In the genomic region with DNA sequence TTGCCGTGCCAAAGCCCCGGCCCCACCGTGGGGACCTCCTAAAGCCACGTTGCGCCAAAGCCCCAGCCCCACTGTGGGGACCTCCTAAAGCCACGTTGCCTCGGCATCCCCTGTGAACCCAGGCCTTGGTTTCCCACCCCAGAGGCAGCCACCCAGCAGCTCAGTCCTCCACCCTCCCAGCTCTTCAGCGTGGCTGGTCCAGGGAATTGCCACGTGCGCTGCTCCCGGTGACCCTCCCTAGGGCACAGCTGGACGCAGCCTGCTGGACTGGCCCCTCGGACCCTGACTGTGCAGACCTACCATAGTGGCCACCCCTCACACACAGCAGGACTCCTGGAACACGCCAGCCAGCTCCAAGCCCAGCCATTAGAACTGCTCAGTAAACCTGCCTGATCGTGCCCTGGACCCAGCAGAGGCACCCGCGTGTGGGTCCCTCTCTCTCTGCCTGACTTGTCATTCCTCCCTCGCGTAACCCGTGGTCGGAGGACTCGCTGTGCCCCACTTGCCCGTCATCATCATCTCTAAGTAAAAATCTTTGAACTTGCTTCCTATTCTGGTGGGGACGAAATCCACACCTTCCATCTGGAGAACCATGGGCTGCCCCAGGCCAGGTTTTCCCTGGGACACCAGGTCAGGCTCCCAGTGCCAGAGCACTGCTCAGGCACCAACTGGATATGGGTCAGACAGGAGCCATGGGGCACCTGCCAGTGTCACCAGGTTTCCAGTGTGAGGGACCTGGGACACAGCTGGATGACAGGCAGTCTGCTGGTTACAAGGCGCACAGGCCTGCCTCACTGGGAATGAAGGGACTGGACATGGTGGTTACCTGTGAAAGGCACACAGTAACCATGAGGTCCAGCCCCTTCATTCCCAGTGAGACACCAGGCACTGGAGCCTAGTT, we compare ENCODE assay signal across 20 cellular contexts. TPM values are rescaled to one million over a fixed set of nuclear protein-coding genes. Genes with fewer than 3 reads are reported as not detected.
DNase-seq lines count a peak whose midpoint lies in the region; ATAC-seq and TF ChIP-seq lines count a peak whose summit lies in the region.
"Had no signal": no experiment of that assay in that cellular context is flagged by ENCODE, and none has a peak within 500 bp of the region (broad histone marks: within the 10 kb centered on the region; RNA-seq: fewer than 3 reads in every experiment).

No MANE protein-coding gene starts in this region.

- TF ChIP-seq EP300 in stomach (IDR thresholded peaks at IDR 0.05): no peak

- H3K4me1 Mint-ChIP-seq in activated CD8-positive, alpha-beta memory T cell treated with anti-CD3 and anti-CD28 coated beads, Interleukin-2, amount 10 ng/mL, durations not matched to agents 7 days and 5 days: peaks cover 45% of the 10 kb centered on the region
- peaks cover 13% of the 10 kb centered on the region for H3K4me1 Mint-ChIP-seq in chondrocyte (ENCODE audit: low read depth)

- peak; percentile 40 for DNase-seq in activated CD8-positive, alpha-beta memory T cell treated with anti-CD3 and anti-CD28 coated beads, Interleukin-2, amount 10 ng/mL, durations not matched to agents 7 days and 5 days
- DNase-seq in activated CD8-positive, alpha-beta memory T cell treated with anti-CD3 and anti-CD28 coated beads for 24 hours: no peak
- DNase-seq in chondrocyte (ENCODE audit: low spot score): peak; percentile 72
- DNase-seq in stomach: no peak
- DNase-seq in NCI-H1105 (lab: John Stamatoyannopoulos, UW): no peak
- DNase-seq: ACHN; activated CD4-positive, alpha-beta T cell treated with anti-CD3 and anti-CD28 coated beads for 1 hour; activated naive CD8-positive, alpha-beta T cell treated with anti-CD3 and anti-CD28 coated beads, Interleukin-2, amount 10 ng/mL, durations not matched to agents 7 days and 5 days; effector memory CD4-positive, alpha-beta T cell; hippocampal formation; left ventricle myocardium superior; NCI-H1417; NCI-H510A treated with DMSO at 0.1 percent for 48 hours; uterus had no signal

- H3K4me1 ChIP-seq in BLaER1 (peaks cover 94% of the 10 kb centered on the region), OCI-LY3 (ENCODE audit: low read length) (peaks cover 30% of the 10 kb centered on the region), stomach (peaks cover 7 to 16% (median 10%) of the 10 kb centered on the region in 4 donors)

- peak overlapping the region; percentile 77 for H3K27ac Mint-ChIP-seq in activated CD8-positive, alpha-beta memory T cell treated with anti-CD3 and anti-CD28 coated beads, Interleukin-2, amount 10 ng/mL, durations not matched to agents 7 days and 5 days
- no peak overlapping the region for H3K27ac Mint-ChIP-seq in chondrocyte (ENCODE audit: unreplicated experiment)
- H3K27ac Mint-ChIP-seq: activated naive CD8-positive, alpha-beta T cell treated with anti-CD3 and anti-CD28 coated beads, Interleukin-2, amount 10 ng/mL, durations not matched to agents 7 days and 5 days; CD14-positive monocyte had no signal

- WGBS in stomach, 5 donors: 91 to 96% (median 95%) methylated on average over 23 to 25 of the region's 25 CpGs

- H3K9me3 ChIP-seq in BLaER1 (no peaks in the 10 kb centered on the region), OCI-LY3 (ENCODE audit: insufficient read depth, low read length) (no peaks in the 10 kb centered on the region), stomach (no peaks in the 10 kb centered on the region)
- H3K9me3 ChIP-seq: uterus had no signal

- H3K4me3 ChIP-seq in BLaER1: peak overlapping the region; percentile 67
- H3K4me3 ChIP-seq in OCI-LY3 (ENCODE audit: low read length): 0 out of 2 replicates have a peak overlapping the region, but pooled peaks have one; percentile 5
- no peak overlapping the region for H3K4me3 ChIP-seq in stomach
- H3K4me3 ChIP-seq: uterus had no signal

- peaks cover 9% of the 10 kb centered on the region for H3K36me3 Mint-ChIP-seq in activated CD8-positive, alpha-beta memory T cell treated with anti-CD3 and anti-CD28 coated beads, Interleukin-2, amount 10 ng/mL, durations not matched to agents 7 days and 5 days
- H3K36me3 Mint-ChIP-seq in chondrocyte (ENCODE audit: low read depth): peaks cover 8% of the 10 kb centered on the region

- no peak overlapping the region for H2AFZ ChIP-seq in OCI-LY3 (ENCODE audit: low read depth, low read length)

- no peak for TF ChIP-seq POLR2A in stomach (IDR thresholded peaks at IDR 0.05)

- H3K4me2 ChIP-seq in BLaER1: peak overlapping the region; percentile 99
- peak overlapping the region; percentile 18 for H3K4me2 ChIP-seq in OCI-LY3 (ENCODE audit: low read length)

- peaks cover 6% of the 10 kb centered on the region; the same call in 1 of the 2 replicates for H3K79me2 ChIP-seq in OCI-LY3 (ENCODE audit: low read length)

- intact Hi-C loops in stomach (cut with DNase I; ENCODE audit: low total_unique reads): no loop called here

- no peaks in the 10 kb centered on the region for H3K9me3 Mint-ChIP-seq in activated CD8-positive, alpha-beta memory T cell treated with anti-CD3 and anti-CD28 coated beads, Interleukin-2, amount 10 ng/mL, durations not matched to agents 7 days and 5 days (ENCODE audit: low read depth)
- H3K9me3 Mint-ChIP-seq in chondrocyte (ENCODE audit: low read depth): no peaks in the 10 kb centered on the region
- H3K9me3 Mint-ChIP-seq: activated naive CD8-positive, alpha-beta T cell treated with anti-CD3 and anti-CD28 coated beads, Interleukin-2, amount 10 ng/mL, durations not matched to agents 7 days and 5 days; CD14-positive monocyte had no signal

- CTCF ChIA-PET in activated CD8-positive, alpha-beta memory T cell treated with anti-CD3 and anti-CD28 coated beads, Interleukin-2, amount 10 ng/mL, durations not matched to agents 7 days and 5 days (lab: Charles Lee): interaction anchor here (1.2 to 3.5 kb wide), 7 partner anchors 10 to 53 kb away, joined by 3 to 18 read pairs (median 5); partner anchors contain the start of genes ANTKMT, CCDC78, CHTF18 and HAGHL

- no peak for ATAC-seq in activated CD8-positive, alpha-beta memory T cell treated with anti-CD3 and anti-CD28 coated beads, Interleukin-2, amount 10 ng/mL, durations not matched to agents 7 days and 5 days
- ATAC-seq in HG03521 (IDR thresholded peaks at IDR 0.05; ENCODE audit: unreplicated experiment): no peak
- ATAC-seq: esophagus mucosa, left ventricle myocardium superior, sciatic nerve had no signal

- H4K20me1 ChIP-seq in BLaER1: peaks cover 58% of the 10 kb centered on the region
- H4K20me1 ChIP-seq in OCI-LY3 (ENCODE audit: insufficient read depth, low read length): no peaks in the 10 kb centered on the region

- peak overlapping the region; percentile 87 for H3K9ac ChIP-seq in BLaER1
- peak overlapping the region; percentile 42; the same call in 1 of the 2 replicates for H3K9ac ChIP-seq in OCI-LY3 (ENCODE audit: low read length)

- H3K27ac ChIP-seq in BLaER1: peak overlapping the region; percentile 89
- peak overlapping the region; percentile 66 for H3K27ac ChIP-seq in OCI-LY3 (ENCODE audit: low read length)
- no peak overlapping the region for H3K27ac ChIP-seq in stomach
- H3K27ac ChIP-seq: uterus had no signal

- peak overlapping the region; percentile 22 for H3K4me3 Mint-ChIP-seq in activated CD8-positive, alpha-beta memory T cell treated with anti-CD3 and anti-CD28 coated beads, Interleukin-2, amount 10 ng/mL, durations not matched to agents 7 days and 5 days
- H3K4me3 Mint-ChIP-seq in chondrocyte (ENCODE audit: unreplicated experiment): no peak overlapping the region
- H3K4me3 Mint-ChIP-seq: activated naive CD8-positive, alpha-beta T cell treated with anti-CD3 and anti-CD28 coated beads, Interleukin-2, amount 10 ng/mL, durations not matched to agents 7 days and 5 days; CD14-positive monocyte had no signal

- H3K36me3 ChIP-seq in BLaER1 (peaks cover 70% of the 10 kb centered on the region), OCI-LY3 (replicated peaks; ENCODE audit: low read depth, low read length) (peaks cover 11% of the 10 kb centered on the region), stomach (peaks cover 46 to 90% (median 85%) of the 10 kb centered on the region in 4 donors)
- H3K36me3 ChIP-seq: uterus had no signal

- no peaks in the 10 kb centered on the region for H3K27me3 Mint-ChIP-seq in activated CD8-positive, alpha-beta memory T cell treated with anti-CD3 and anti-CD28 coated beads, Interleukin-2, amount 10 ng/mL, durations not matched to agents 7 days and 5 days
- no peaks in the 10 kb centered on the region for H3K27me3 Mint-ChIP-seq in chondrocyte (ENCODE audit: low read depth)
- H3K27me3 Mint-ChIP-seq: activated naive CD8-positive, alpha-beta T cell treated with anti-CD3 and anti-CD28 coated beads, Interleukin-2, amount 10 ng/mL, durations not matched to agents 7 days and 5 days had no signal

- H3K27me3 ChIP-seq in BLaER1 (no peaks in the 10 kb centered on the region), OCI-LY3 (ENCODE audit: low read depth, low read length) (no peaks in the 10 kb centered on the region), stomach (no peaks in the 10 kb centered on the region)
- H3K27me3 ChIP-seq: uterus had no signal

- TF ChIP-seq CTCF in OCI-LY3 (IDR thresholded peaks at IDR 0.05; ENCODE audit: low read depth, low read length) (no peak), chondrocyte (IDR thresholded peaks at IDR 0.05) (no peak), stomach (IDR thresholded peaks at IDR 0.05) (no peak)

RNA-seq across cellular contexts. Expression of gene CIAO3, which starts 5.6 kb away (rescaled TPM):
- 10 to 100 TPM; 34.8 to 37.0 TPM for total RNA-seq in activated CD8-positive, alpha-beta memory T cell treated with anti-CD3 and anti-CD28 coated beads, Interleukin-2, amount 10 ng/mL, durations not matched to agents 7 days and 5 days
- 20.5 to 26.6 TPM (median 22.1 TPM) in 3 replicates for total RNA-seq in chondrocyte
- total RNA-seq in stomach: 100 to 1,000 TPM in 1 of 5 donors, 10 to 100 TPM in 4; 35.4 to 145 (median 62.9) TPM
- 10 to 100 TPM; 22.8 to 37.6 (median 37.2) TPM for polyA plus RNA-seq in stomach

RNA-seq across cellular contexts. Expression of gene HAGHL, which starts 8.3 kb away (rescaled TPM):
- 10 to 100 TPM; 13.0 to 14.3 TPM for total RNA-seq in activated CD8-positive, alpha-beta memory T cell treated with anti-CD3 and anti-CD28 coated beads, Interleukin-2, amount 10 ng/mL, durations not matched to agents 7 days and 5 days
- total RNA-seq in chondrocyte: 7.9 to 20.6 TPM (median 15.0 TPM) in 3 replicates
- 10 to 100 TPM in 1 of 5 donors, 1 to 10 TPM in 2, not detected in 2; 3.3 to 19.9 (median 4.0) TPM for total RNA-seq in stomach
- polyA plus RNA-seq in stomach: 1 to 10 TPM; 3.1 to 7.9 (median 3.7) TPM

RNA-seq across cellular contexts. Expression of gene CCDC78, which starts 9.0 kb away (rescaled TPM):
- 1 to 10 TPM; 2.5 to 2.9 TPM for total RNA-seq in activated CD8-positive, alpha-beta memory T cell treated with anti-CD3 and anti-CD28 coated beads, Interleukin-2, amount 10 ng/mL, durations not matched to agents 7 days and 5 days
- total RNA-seq in chondrocyte: 1.8 to 3.9 TPM (median 2.5 TPM) in 3 replicates
- 10 to 100 TPM in 1 of 5 donors, 1 to 10 TPM in 1, not detected in 3; 1.3 to 14.3 TPM for total RNA-seq in stomach
- 1 to 10 TPM in 2 of 3 donors, not detected in 1; 1.3 to 1.7 TPM for polyA plus RNA-seq in stomach
- polyA plus RNA-seq: CD14-positive monocyte had no signal

RNA-seq across cellular contexts. Expression of gene ANTKMT, which starts 14.3 kb away (rescaled TPM):
- 10 to 100 TPM; 14.8 to 21.1 TPM for total RNA-seq in activated CD8-positive, alpha-beta memory T cell treated with anti-CD3 and anti-CD28 coated beads, Interleukin-2, amount 10 ng/mL, durations not matched to agents 7 days and 5 days
- total RNA-seq in chondrocyte (31.6 to 42.4 TPM (median 38.2 TPM) in 3 replicates), stomach (100 to 1,000 TPM in 1 of 5 donors, 10 to 100 TPM in 3, 1 to 10 TPM in 1; 9.7 to 602 (median 44.9) TPM)
- polyA plus RNA-seq in stomach: 10 to 100 TPM; 35.9 to 65.0 (median 58.0) TPM

RNA-seq across cellular contexts. Expression of gene METRN, which starts 20.3 kb away (rescaled TPM):
- total RNA-seq in activated CD8-positive, alpha-beta memory T cell treated with anti-CD3 and anti-CD28 coated beads, Interleukin-2, amount 10 ng/mL, durations not matched to agents 7 days and 5 days: 10 to 100 TPM in 1 of 2 experiments, 1 to 10 TPM in 1; 9.8 to 14.0 TPM
- total RNA-seq in chondrocyte (50.7 to 62.3 TPM (median 58.5 TPM) in 3 replicates), stomach (10 to 100 TPM in 4 of 5 donors, 1 to 10 TPM in 1; 7.1 to 79.7 (median 20.4) TPM)
- 10 to 100 TPM; 36.9 to 45.8 (median 39.4) TPM for polyA plus RNA-seq in stomach

Comparison
In these comparisons a context has a peak if more than half of its experiments do, and no peak if none do; other contexts are left out.
1. DNase-seq: peak in activated CD8-positive, alpha-beta memory T cell treated with anti-CD3 and anti-CD28 coated beads, Interleukin-2, amount 10 ng/mL, durations not matched to agents 7 days and 5 days (single experiment) and chondrocyte (single experiment); none in activated CD8-positive, alpha-beta memory T cell treated with anti-CD3 and anti-CD28 coated beads for 24 hours (single experiment), stomach (single experiment) and NCI-H1105 (single experiment).
2. H3K27ac ChIP-seq: peak in BLaER1 (single experiment) and OCI-LY3 (single experiment); none in stomach (0 of 5).
3. H3K4me3 ChIP-seq: peak in BLaER1 (single experiment) and OCI-LY3 (single experiment); none in stomach (0 of 4).